11 cellular contexts compared by ENCODE assay signal in the genomic region with DNA sequence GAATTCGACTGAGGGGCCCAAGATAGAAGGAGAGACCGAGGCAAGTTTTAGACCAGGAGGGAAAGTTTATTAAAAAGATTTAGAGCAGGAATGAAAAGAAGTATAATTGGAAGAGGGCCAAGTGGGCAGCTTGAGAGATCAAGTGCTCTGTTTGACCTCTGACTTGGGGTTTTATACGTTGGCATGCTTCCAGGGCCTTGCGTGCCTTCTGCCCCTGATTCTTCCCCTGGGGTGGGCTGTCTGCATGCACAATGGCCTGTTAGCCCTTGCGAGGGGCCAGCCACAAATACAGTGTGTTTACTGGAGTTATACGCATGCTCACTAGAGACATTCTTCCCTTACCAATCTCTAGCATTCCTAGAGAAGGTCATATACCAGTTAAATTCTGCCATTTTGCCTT.
"Had no signal": no experiment of that assay in that cellular context is flagged by ENCODE, and none has a peak within 500 bp of the region (broad histone marks: within the 10 kb centered on the region; RNA-seq: fewer than 3 reads in every experiment).

No MANE protein-coding gene starts in this region.

- H3K9me3 ChIP-seq: heart left ventricle, neutrophil had no signal

- H3K4me1 ChIP-seq: heart left ventricle had no signal

- ATAC-seq: heart left ventricle; left colon; naive thymus-derived CD4-positive, alpha-beta T cell; right cardiac atrium had no signal

- H3K36me3 ChIP-seq: heart left ventricle, neutrophil had no signal

- H3K27ac Mint-ChIP-seq: dendritic cell treated with granulocyte-macrophage colony-stimulating factor and Interleukin-4, amounts not matched to agents 40 ng/mL and 50 ng/mL, for 4 days had no signal

- DNase-seq: erythroblast; heart left ventricle; hippocampal formation; left colon; naive thymus-derived CD4-positive, alpha-beta T cell; right cardiac atrium; stimulated activated CD4-positive, alpha-beta T cell treated with anti-CD3 and anti-CD28 coated beads, Interleukin-2, amount 100 ng/mL, for 48 hours; stimulated activated naive CD4-positive, alpha-beta T cell treated with Interleukin-2 at 50 U/mL for 16 hours had no signal

- H3K4me3 Mint-ChIP-seq: dendritic cell treated with granulocyte-macrophage colony-stimulating factor and Interleukin-4, amounts not matched to agents 40 ng/mL and 50 ng/mL, for 4 days; naive thymus-derived CD4-positive, alpha-beta T cell had no signal

- H3K27ac ChIP-seq: heart left ventricle, neutrophil had no signal

- H3K4me3 ChIP-seq: heart left ventricle, smooth muscle cell had no signal

- H3K9me3 Mint-ChIP-seq: dendritic cell treated with granulocyte-macrophage colony-stimulating factor and Interleukin-4, amounts not matched to agents 40 ng/mL and 50 ng/mL, for 4 days had no signal
